Comparison of ENCODE assay signal across 24 cellular contexts in the genomic region with DNA sequence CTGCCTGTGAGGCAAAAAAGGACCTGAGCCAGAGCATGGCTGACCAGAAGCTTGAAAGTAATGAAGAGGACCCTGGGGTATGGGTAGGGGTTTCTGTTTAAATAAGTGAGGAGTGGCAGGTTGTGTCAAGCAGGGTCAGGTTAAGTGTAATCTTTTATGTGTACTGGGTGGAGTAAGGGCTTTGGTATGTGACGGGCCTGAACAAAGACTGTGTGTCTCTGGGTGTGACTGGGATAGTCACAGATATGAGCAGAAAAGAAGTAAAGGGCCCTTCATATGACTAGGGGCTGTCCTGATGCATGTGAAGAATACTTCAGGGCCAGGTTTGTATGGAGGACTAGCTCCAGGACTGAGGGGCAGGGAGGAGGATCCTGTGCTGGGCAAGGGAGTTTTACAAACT.
A peak's percentile ranks its signal among the peaks of the same experiment; 100 is the strongest.
DNase-seq lines count a peak whose midpoint lies in the region; TF ChIP-seq lines count a peak whose summit lies in the region.
"Had no signal": no experiment of that assay in that cellular context is flagged by ENCODE, and none has a peak within 500 bp of the region (broad histone marks: within the 10 kb centered on the region; RNA-seq: fewer than 3 reads in every experiment).

No MANE protein-coding gene starts in this region.

- BruUV-seq in MCF 10A (replicated peaks; lab: Mats Ljungman, UMichigan) (no TSS peak), mammary epithelial cell (replicated peaks; lab: Mats Ljungman, UMichigan) (no TSS peak)

- peak overlapping the region; percentile 12 for H3K27ac Mint-ChIP-seq in MCF 10A (ENCODE audit: low read depth, unreplicated experiment)
- no peak overlapping the region for H3K27ac Mint-ChIP-seq in activated naive CD4-positive, alpha-beta T cell treated with anti-CD3 and anti-CD28 coated beads, Interleukin-2, amount 10 ng/mL, durations not matched to agents 7 days and 5 days
- H3K27ac Mint-ChIP-seq: B cell; CD8-positive, alpha-beta T cell had no signal

- dilution Hi-C loops in mammary epithelial cell (cut with HindIII; ENCODE audit: low sequenced_read_pairs), result no loop called here

- H4K20me1 ChIP-seq in mammary epithelial cell (ENCODE audit: insufficient read depth, low read length), result no peaks in the 10 kb centered on the region
- H4K20me1 ChIP-seq in hepatocyte (ENCODE audit: insufficient read depth, poor library complexity, severe bottlenecking), result no peaks in the 10 kb centered on the region

- WGBS in mammary epithelial cell (ENCODE audit: low coverage, missing lambda C conversion rate), result 15% methylated on average over 1 of the region's 1 CpG
- WGBS in hepatocyte (ENCODE audit: low lambda C conversion rate, missing lambda C conversion rate), result 52% methylated on average over 1 of the region's 1 CpG

- H3K9me3 ChIP-seq in breast epithelium, result no peaks in the 10 kb centered on the region
- H3K9me3 ChIP-seq in mammary epithelial cell (replicated peaks; ENCODE audit: insufficient read depth, low read length), result no peaks in the 10 kb centered on the region
- no peaks in the 10 kb centered on the region for H3K9me3 ChIP-seq in hepatocyte (ENCODE audit: low read depth)

- CTCF ChIA-PET in MCF 10A (lab: Yijun Ruan, JAX) (interaction anchor here (0.5 kb wide), 1 partner anchor 1782 kb away, joined by 4 read pairs; no protein-coding TSS in a partner anchor), mammary epithelial cell (lab: Charles Lee; ENCODE audit: low non-redundant PET) (no interaction called here)
- CTCF ChIA-PET in activated naive CD4-positive, alpha-beta T cell treated with anti-CD3 and anti-CD28 coated beads, Interleukin-2, amount 10 ng/mL, durations not matched to agents 7 days and 5 days (lab: Charles Lee), result no interaction called here

- POLR2A ChIA-PET in MCF 10A (lab: Yijun Ruan, JAX), result no interaction called here

- TF ChIP-seq CTCF in MCF 10A (IDR thresholded peaks at IDR 0.05; ENCODE audit: unreplicated experiment), result no peak
- TF ChIP-seq CTCF in breast epithelium (IDR thresholded peaks at IDR 0.05), result no peak
- TF ChIP-seq CTCF in mammary epithelial cell (conservative IDR thresholded peaks at IDR 0.05 in 1 of 2, IDR thresholded peaks at IDR 0.05 in 1 of 2; ENCODE audit: extremely low read depth in 1 of 2, insufficient read depth in 1 of 2, low read depth in 1 of 2, low read length in 2 of 2), result no peak
- TF ChIP-seq CTCF in hepatocyte (IDR thresholded peaks at IDR 0.05; ENCODE audit: poor library complexity), result no peak

- H3K36me3 Mint-ChIP-seq in MCF 10A (ENCODE audit: insufficient read depth, unreplicated experiment), result no peaks in the 10 kb centered on the region
- H3K36me3 Mint-ChIP-seq in activated naive CD4-positive, alpha-beta T cell treated with anti-CD3 and anti-CD28 coated beads, Interleukin-2, amount 10 ng/mL, durations not matched to agents 7 days and 5 days, result no peaks in the 10 kb centered on the region
- H3K36me3 Mint-ChIP-seq: CD8-positive, alpha-beta T cell had no signal

- H3K27ac ChIP-seq in breast epithelium, result no peak overlapping the region
- peak overlapping the region; percentile 65 for H3K27ac ChIP-seq in mammary epithelial cell (ENCODE audit: insufficient read depth, low read depth, low read length)
- H3K27ac ChIP-seq in hepatocyte, result peak overlapping the region; percentile 70
- H3K27ac ChIP-seq: 22Rv1, C4-2B, SK-N-MC had no signal

- H3K9me3 Mint-ChIP-seq in MCF 10A (ENCODE audit: unreplicated experiment), result no peaks in the 10 kb centered on the region
- no peaks in the 10 kb centered on the region for H3K9me3 Mint-ChIP-seq in activated naive CD4-positive, alpha-beta T cell treated with anti-CD3 and anti-CD28 coated beads, Interleukin-2, amount 10 ng/mL, durations not matched to agents 7 days and 5 days
- H3K9me3 Mint-ChIP-seq: CD8-positive, alpha-beta T cell had no signal

- no peaks in the 10 kb centered on the region for H3K9me2 ChIP-seq in hepatocyte (replicated peaks; ENCODE audit: insufficient read depth)

- peaks cover 21% of the 10 kb centered on the region for H3K27me3 Mint-ChIP-seq in MCF 10A (ENCODE audit: insufficient read depth, unreplicated experiment)
- H3K27me3 Mint-ChIP-seq in activated naive CD4-positive, alpha-beta T cell treated with anti-CD3 and anti-CD28 coated beads, Interleukin-2, amount 10 ng/mL, durations not matched to agents 7 days and 5 days, result peaks cover 6% of the 10 kb centered on the region

- H2AFZ ChIP-seq in mammary epithelial cell (ENCODE audit: low read depth, low read length), result peak overlapping the region; percentile 46
- H2AFZ ChIP-seq in hepatocyte, result no peak overlapping the region

- no peaks in the 10 kb centered on the region for H3K4me1 Mint-ChIP-seq in MCF 10A (ENCODE audit: insufficient read depth, unreplicated experiment)
- no peaks in the 10 kb centered on the region for H3K4me1 Mint-ChIP-seq in activated naive CD4-positive, alpha-beta T cell treated with anti-CD3 and anti-CD28 coated beads, Interleukin-2, amount 10 ng/mL, durations not matched to agents 7 days and 5 days
- H3K4me1 Mint-ChIP-seq: B cell had no signal

- DNase-seq in MCF 10A (ENCODE audit: unreplicated experiment) (no peak), breast epithelium (ENCODE audit: low spot score in 2 of 2) (no peak), mammary epithelial cell (peak; percentile 38), hepatocyte (ENCODE audit: low spot score) (no peak), NCI-H1436 treated with DMSO at 0.1 percent for 48 hours (lab: John Stamatoyannopoulos, UW) (no peak), T-helper 9 cell (no peak)
- DNase-seq in activated naive CD4-positive, alpha-beta T cell treated with anti-CD3 and anti-CD28 coated beads, Interleukin-2, amount 50 U/mL, for 16 hours, result no peak
- DNase-seq in activated naive CD4-positive, alpha-beta T cell treated with anti-CD3 and anti-CD28 coated beads, Interleukin-2, amount 10 ng/mL, durations not matched to agents 7 days and 5 days, result no peak
- DNase-seq: CD8-positive, alpha-beta T cell; DMS79 treated with DMSO at 0.1 percent for 48 hours; GF-D8; GOT3; Kasumi-1; MV-4-11; NCI-H1694; NCI-H2029 treated with DMSO at 0.1 percent for 48 hours; NCI-H446 treated with DMSO at 0.1 percent for 48 hours; NCI-H526 treated with DMSO at 0.1 percent for 48 hours; SIG-M5 had no signal

- H3K9ac ChIP-seq in mammary epithelial cell (ENCODE audit: insufficient read depth, low read length), result no peak overlapping the region

- H3K36me3 ChIP-seq in breast epithelium (no peaks in the 10 kb centered on the region), mammary epithelial cell (ENCODE audit: insufficient read depth, low read length) (no peaks in the 10 kb centered on the region), hepatocyte (replicated peaks; ENCODE audit: insufficient read depth, low read depth) (no peaks in the 10 kb centered on the region)

- intact Hi-C loops in MCF 10A (cut with micrococcal nuclease) (no loop called here), breast epithelium (cut with DNase I; ENCODE audit: low total_unique reads) (no loop called here), mammary epithelial cell (cut with micrococcal nuclease) (no loop called here)

- peaks cover 0 to 5% of the 10 kb centered on the region in 2 donors for H3K27me3 ChIP-seq in breast epithelium
- no peaks in the 10 kb centered on the region for H3K27me3 ChIP-seq in mammary epithelial cell (ENCODE audit: insufficient read depth, low read length)
- H3K27me3 ChIP-seq in hepatocyte, result no peaks in the 10 kb centered on the region

- no peak for TF ChIP-seq POLR2A in breast epithelium (IDR thresholded peaks at IDR 0.05)

- H3K4me2 ChIP-seq in mammary epithelial cell (ENCODE audit: insufficient read depth, low read depth, low read length) (peak overlapping the region; percentile 25), hepatocyte (no peak overlapping the region)

- in situ Hi-C loops in mammary epithelial cell (cut with MboI; ENCODE audit: low sequenced_read_pairs in 2 of 2), result no loop called here

- no peak overlapping the region for H3K4me3 Mint-ChIP-seq in MCF 10A (ENCODE audit: unreplicated experiment)
- no peak overlapping the region for H3K4me3 Mint-ChIP-seq in activated naive CD4-positive, alpha-beta T cell treated with anti-CD3 and anti-CD28 coated beads, Interleukin-2, amount 10 ng/mL, durations not matched to agents 7 days and 5 days
- H3K4me3 Mint-ChIP-seq: B cell; CD8-positive, alpha-beta T cell had no signal

- no peaks in the 10 kb centered on the region for H3K4me1 ChIP-seq in breast epithelium
- H3K4me1 ChIP-seq in mammary epithelial cell (ENCODE audit: insufficient read depth, low read length), result peaks cover 4% of the 10 kb centered on the region
- no peaks in the 10 kb centered on the region for H3K4me1 ChIP-seq in hepatocyte (ENCODE audit: insufficient read depth)

- H3K79me2 ChIP-seq in mammary epithelial cell (ENCODE audit: insufficient read depth, low read length), result no peaks in the 10 kb centered on the region
- H3K79me2 ChIP-seq in hepatocyte, result no peaks in the 10 kb centered on the region

- no peak overlapping the region for H3K4me3 ChIP-seq in breast epithelium
- H3K4me3 ChIP-seq in mammary epithelial cell (replicated peaks in 1 of 3; ENCODE audit: insufficient read depth in 1 of 3, low read depth in 2 of 3, low read length in 3 of 3), result no peak overlapping the region
- H3K4me3 ChIP-seq in hepatocyte, result no peak overlapping the region
- H3K4me3 ChIP-seq: K562, SK-N-MC had no signal

Comparison
In these comparisons a context has a peak if more than half of its experiments do, and no peak if none do; other contexts are left out.
1. H3K27ac ChIP-seq: peak in mammary epithelial cell (single experiment) and hepatocyte (single experiment); none in breast epithelium (0 of 2).